Comparison of ENCODE assay signal across 8 cellular contexts in the genomic region with DNA sequence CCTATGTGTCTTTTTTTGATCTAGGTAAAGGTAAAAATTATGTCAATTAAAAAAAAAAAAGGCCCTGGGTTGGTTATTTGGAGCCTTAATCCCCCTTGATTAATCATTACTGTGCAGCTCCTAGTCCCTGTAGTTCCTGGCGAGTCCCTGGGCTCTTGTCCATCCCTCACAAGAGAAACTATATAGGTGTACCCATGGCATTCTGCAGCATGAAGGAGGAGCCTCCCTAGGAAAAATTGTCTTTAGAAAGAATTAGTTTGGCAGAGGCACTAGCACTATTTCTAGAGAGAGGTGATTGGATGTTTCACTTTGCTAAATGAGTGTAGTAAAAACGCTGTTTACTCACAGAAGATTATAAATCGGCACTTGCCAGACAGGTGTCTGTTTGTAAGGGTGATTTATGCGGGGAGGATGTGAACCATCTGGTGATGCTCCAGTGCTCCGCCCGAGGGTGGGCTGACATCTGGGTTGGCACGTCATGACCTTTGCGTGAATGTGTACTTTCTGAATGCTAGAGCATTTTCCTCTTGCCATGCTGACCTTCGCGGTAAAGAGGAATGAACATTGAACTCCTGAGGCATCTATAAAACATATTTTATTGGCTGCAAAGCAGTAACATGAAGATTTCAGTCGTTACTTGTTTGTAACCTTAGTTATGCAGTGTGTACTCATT. TPM values are rescaled to one million over a fixed set of nuclear protein-coding genes. Genes with fewer than 3 reads are reported as not detected.
DNase-seq lines count a peak whose midpoint lies in the region; ATAC-seq and TF ChIP-seq lines count a peak whose summit lies in the region.

No MANE protein-coding gene starts in this region.

- ATAC-seq in HG02938 (IDR thresholded peaks at IDR 0.05; ENCODE audit: unreplicated experiment): peak; percentile 81
- no peak for ATAC-seq in left lung

- peak overlapping the region in 1 of 7 donors; percentile 2 for H3K27ac Mint-ChIP-seq in CD14-positive monocyte

- peaks cover 0 to 17% of the 10 kb centered on the region in 2 donors for H3K36me3 Mint-ChIP-seq in CD14-positive monocyte

- DNase-seq in stimulated activated CD4-positive, alpha-beta T cell treated with anti-CD3 and anti-CD28 coated beads, Interleukin-4, amount 100 ng/mL, for 1 hour: peak; percentile 27
- DNase-seq in stimulated activated CD4-positive, alpha-beta T cell treated with anti-CD3 and anti-CD28 coated beads, Interleukin-2, amount 100 ng/mL, for 48 hours: no peak
- peak; percentile 91 for DNase-seq in OCI-LY7 (ENCODE audit: low spot score)
- DNase-seq in kidney glomerular epithelial cell (lab: John Stamatoyannopoulos, UW): peak; percentile 21
- DNase-seq in dermis blood vessel endothelial cell: no peak
- DNase-seq in left lung: no peak
- DNase-seq in CD14-positive monocyte (ENCODE audit: low spot score): no peak

- no peaks in the 10 kb centered on the region for H3K9me3 Mint-ChIP-seq in CD14-positive monocyte

- H3K4me3 Mint-ChIP-seq in CD14-positive monocyte: no peak overlapping the region

- H3K4me1 Mint-ChIP-seq in CD14-positive monocyte: peaks cover 62% of the 10 kb centered on the region

- H2AFZ ChIP-seq in OCI-LY7 (ENCODE audit: low read length): peak overlapping the region; percentile 3; the same call in 1 of the 2 replicates

- TF ChIP-seq CTCF in OCI-LY7 (conservative IDR thresholded peaks at IDR 0.05; ENCODE audit: low read length) (no peak), left lung (IDR thresholded peaks at IDR 0.05) (no peak), CD14-positive monocyte (IDR thresholded peaks at IDR 0.05) (no peak)

- peaks cover 8% of the 10 kb centered on the region; the same call in 1 of the 2 replicates for H3K9me3 ChIP-seq in OCI-LY7 (ENCODE audit: low read length)
- no peaks in the 10 kb centered on the region for H3K9me3 ChIP-seq in left lung

- H3K79me2 ChIP-seq in OCI-LY7 (ENCODE audit: insufficient read depth, low read depth, low read length): peaks cover 100% of the 10 kb centered on the region

- H4K20me1 ChIP-seq in OCI-LY7 (ENCODE audit: insufficient read depth, low read length): 0 out of 2 replicates have a peak, but pooled peaks cover 4% of the 10 kb centered on the region

- H3K4me1 ChIP-seq in OCI-LY7 (ENCODE audit: insufficient read depth, low read length, poor library complexity, severe bottlenecking): peaks cover 94% of the 10 kb centered on the region
- peaks cover 0 to 7% of the 10 kb centered on the region in 2 donors for H3K4me1 ChIP-seq in left lung

- H3K9me2 ChIP-seq in OCI-LY7 (ENCODE audit: insufficient read depth, low read length): no peaks in the 10 kb centered on the region

- POLR2A ChIA-PET in OCI-LY7 (lab: Charles Lee): interaction anchor here (0.6 to 8.7 kb wide), 11 partner anchors 10 to 531 kb away, joined by 3 to 96 read pairs (median 5); a partner anchor contains a TSS

- no peaks in the 10 kb centered on the region for H3K27me3 Mint-ChIP-seq in CD14-positive monocyte (ENCODE audit: low read depth in 3 of 3)

- H3K36me3 ChIP-seq in OCI-LY7 (ENCODE audit: insufficient read depth, low read length) (peaks cover 19% of the 10 kb centered on the region), left lung (no peaks in the 10 kb centered on the region)

- intact Hi-C loops in OCI-LY7 (cut with micrococcal nuclease; ENCODE audit: unreplicated experiment) (loop anchor here (1.0 to 10.0 kb wide), 3 partner anchors 15 to 847 kb away; a partner anchor contains a TSS), left lung (cut with DNase I) (no loop called here), CD14-positive monocyte (cut with micrococcal nuclease) (no loop called here)

- H3K27me3 ChIP-seq in left lung: no peaks in the 10 kb centered on the region

- H3K4me2 ChIP-seq in OCI-LY7 (ENCODE audit: low read length): peak overlapping the region; percentile 99

- peak overlapping the region; percentile 77 for H3K27ac ChIP-seq in OCI-LY7 (ENCODE audit: low read depth, low read length, poor library complexity, severe bottlenecking)
- no peak overlapping the region for H3K27ac ChIP-seq in left lung

- CTCF ChIA-PET in OCI-LY7 (lab: Charles Lee; ENCODE audit: unreplicated experiment): interaction anchor here (1.5 kb wide), 1 partner anchor 11 kb away, joined by 7 read pairs; no protein-coding TSS in a partner anchor

- BruUV-seq in OCI-LY7 (replicated peaks; lab: Mats Ljungman, UMichigan): TSS peak; percentile 91

- peak overlapping the region; percentile 65 for H3K4me3 ChIP-seq in OCI-LY7 (ENCODE audit: low read depth, low read length, poor library complexity, severe bottlenecking)
- H3K4me3 ChIP-seq in left lung: no peak overlapping the region

RNA-seq across cellular contexts. Expression of a gene that starts 12.6 kb away (rescaled TPM):
- total RNA-seq in OCI-LY7 (2014; rRNA removed; shearing (Covaris generic)): 41.6 and 42.8 TPM in 2 replicates
- total RNA-seq in OCI-LY7 (2022) (34.1 and 41.1 TPM in 2 replicates), dermis blood vessel endothelial cell (12.4 and 14.8 TPM in 2 replicates), left lung (10 to 100 TPM in 1 of 2 donors, 1 to 10 TPM in 1; 7.8 to 10.1 TPM)
- 10 to 100 TPM; 26.8 to 32.5 TPM for polyA plus RNA-seq in CD14-positive monocyte

Comparison
In these comparisons a context has a peak if more than half of its experiments do, and no peak if none do; other contexts are left out.
1. DNase-seq: peak in stimulated activated CD4-positive, alpha-beta T cell treated with anti-CD3 and anti-CD28 coated beads, Interleukin-4, amount 100 ng/mL, for 1 hour (single experiment), OCI-LY7 (single experiment) and kidney glomerular epithelial cell (single experiment); none in stimulated activated CD4-positive, alpha-beta T cell treated with anti-CD3 and anti-CD28 coated beads, Interleukin-2, amount 100 ng/mL, for 48 hours (0 of 2), dermis blood vessel endothelial cell (single experiment), left lung (0 of 2) and CD14-positive monocyte (single experiment).